Comparison of ENCODE assay signal across 12 cellular contexts in genomic region chr1:23590058-23590783, GRCh38. TPM values are rescaled to one million over a fixed set of nuclear protein-coding genes. Genes with fewer than 3 reads are reported as not detected.
DNase-seq lines count a peak whose midpoint lies in the region; ATAC-seq, FAIRE-seq and TF ChIP-seq lines count a peak whose summit lies in the region.
"Had no signal": no experiment of that assay in that cellular context is flagged by ENCODE, and none has a peak within 500 bp of the region (broad histone marks: within the 10 kb centered on the region; RNA-seq: fewer than 3 reads in every experiment).

No MANE protein-coding gene starts in this region.

- POLR2A ChIA-PET in K562 (lab: Yijun Ruan, JAX): interaction anchor here (0.8 to 2.1 kb wide), 3 partner anchors 9 to 13 kb away, joined by 3 to 8 read pairs (median 4); no protein-coding TSS in a partner anchor

- no peaks in the 10 kb centered on the region for H3K36me3 ChIP-seq in K562 (ENCODE audit: control insufficient read depth, insufficient read depth, low read length)
- H3K36me3 ChIP-seq: adrenal gland had no signal

- intact Hi-C loops in K562 (cut with micrococcal nuclease): no loop called here

- in situ Hi-C loops in K562 (cut with MboI): no loop called here

- no peak for TF ChIP-seq EP300 in K562 (IDR thresholded peaks at IDR 0.05; ENCODE audit: low read length)

- DNase-seq in stimulated activated CD4-positive, alpha-beta T cell treated with anti-CD3 and anti-CD28 coated beads, Interleukin-12 subunit alpha, Interleukin-12 subunit beta, amount 100 ng/mL, for 48 hours (ENCODE audit: low read depth in 2 of 3, low spot score in 1 of 3): peak in 2 of 3 donors; percentile 37 to 41
- no peak for DNase-seq in stimulated activated CD4-positive, alpha-beta T cell treated with anti-CD3 and anti-CD28 coated beads, Interleukin-4, amount 100 ng/mL, for 1 hour
- DNase-seq in K562 (ENCODE audit: extremely low read depth in 1 of 4, low spot score in 3 of 4): peak; percentile 23 to 47 (median 40)
- DNase-seq in stimulated activated naive B cell treated with anti-CD40 and anti-IgM and Interleukin-4, amounts not matched to agents 10 μg/mL and 1 μg/mL and 100 μg/mL, for 72 hours: peak; percentile 78
- no peak for DNase-seq in NCI-H1092 treated with DMSO at 0.1 percent for 48 hours (lab: John Stamatoyannopoulos, UW)
- DNase-seq in NCI-H146 (lab: John Stamatoyannopoulos, UW): no peak
- DNase-seq: adrenal gland, left ventricle myocardium superior, SK-N-SH, small intestine had no signal

- TF ChIP-seq POLR2A in K562 (conservative IDR thresholded peaks at IDR 0.05): no peak

- H2AFZ ChIP-seq in K562 (ENCODE audit: low read depth, low read length): no peak overlapping the region; the same call in 1 of the 2 replicates

- WGBS in K562 (ENCODE audit: insufficient coverage, low coverage, missing lambda C conversion rate): 11% methylated on average over 4 of the region's 4 CpGs

- H3K9me3 Mint-ChIP-seq in stimulated activated naive B cell treated with anti-CD40 and anti-IgM and Interleukin-4, amounts not matched to agents 10 μg/mL and 1 μg/mL and 100 μg/mL, for 72 hours: no peaks in the 10 kb centered on the region

- H3K9me1 ChIP-seq in K562 (ENCODE audit: control insufficient read depth, insufficient read depth, low read length): no peaks in the 10 kb centered on the region

- peaks cover 71 to 83% of the 10 kb centered on the region in 2 donors for H3K4me1 Mint-ChIP-seq in stimulated activated naive B cell treated with anti-CD40 and anti-IgM and Interleukin-4, amounts not matched to agents 10 μg/mL and 1 μg/mL and 100 μg/mL, for 72 hours

- peak overlapping the region; percentile 32 to 77 for H3K4me3 Mint-ChIP-seq in stimulated activated naive B cell treated with anti-CD40 and anti-IgM and Interleukin-4, amounts not matched to agents 10 μg/mL and 1 μg/mL and 100 μg/mL, for 72 hours

- peaks cover 0 to 3% of the 10 kb centered on the region in 2 donors for H3K36me3 Mint-ChIP-seq in stimulated activated naive B cell treated with anti-CD40 and anti-IgM and Interleukin-4, amounts not matched to agents 10 μg/mL and 1 μg/mL and 100 μg/mL, for 72 hours

- H3K79me2 ChIP-seq in K562 (ENCODE audit: control insufficient read depth, insufficient read depth, low read length): no peaks in the 10 kb centered on the region

- FAIRE-seq in K562 (lab: Jason Lieb, UNC): no peak
- FAIRE-seq: small intestine had no signal

- peak overlapping the region in 1 of 2 experiments; percentile 67; a peak in 1 of 4 replicates for H3K9ac ChIP-seq in K562 (ENCODE audit: insufficient read depth in 1 of 2, low read depth in 2 of 2, low read length in 2 of 2)
- H3K9ac ChIP-seq: SK-N-SH had no signal

- H3K27ac ChIP-seq in K562 (ENCODE audit: extremely low read depth, low read depth, low read length): no peak overlapping the region
- H3K27ac ChIP-seq: adrenal gland had no signal

- BruUV-seq in K562 (replicated peaks; lab: Mats Ljungman, UMichigan): no TSS peak

- peaks cover 12 to 45% of the 10 kb centered on the region in 2 experiments; a peak in 4 of 5 replicates for H3K27me3 ChIP-seq in K562 (ENCODE audit: control insufficient read depth in 2 of 2, insufficient read depth in 2 of 2, low read length in 2 of 2)
- H3K27me3 ChIP-seq: adrenal gland had no signal

- ATAC-seq in HG03095 (IDR thresholded peaks at IDR 0.05; ENCODE audit: unreplicated experiment): peak; percentile 37
- peak; percentile 66 for ATAC-seq in K562
- peak; percentile 63 to 64 for ATAC-seq in stimulated activated naive B cell treated with anti-CD40 and anti-IgM and Interleukin-4, amounts not matched to agents 10 μg/mL and 1 μg/mL and 100 μg/mL, for 72 hours (replicated peaks)
- ATAC-seq in HG03439 (IDR thresholded peaks at IDR 0.05; ENCODE audit: unreplicated experiment): no peak
- ATAC-seq: left ventricle myocardium superior had no signal

- no peak for TF ChIP-seq RAD21 in K562 (CRISPR knock-in tag; conservative IDR thresholded peaks at IDR 0.05 in 1 of 2, IDR thresholded peaks at IDR 0.05 in 1 of 2)

- no peaks in the 10 kb centered on the region for H3K27me3 Mint-ChIP-seq in stimulated activated naive B cell treated with anti-CD40 and anti-IgM and Interleukin-4, amounts not matched to agents 10 μg/mL and 1 μg/mL and 100 μg/mL, for 72 hours

- no peaks in the 10 kb centered on the region for H3K9me3 ChIP-seq in K562 (replicated peaks; ENCODE audit: control insufficient read depth, insufficient read depth, low read depth, low read length)
- H3K9me3 ChIP-seq: adrenal gland, SK-N-SH had no signal

- no peaks in the 10 kb centered on the region for H4K20me1 ChIP-seq in K562 (replicated peaks; ENCODE audit: control insufficient read depth, insufficient read depth, low read length)

- TF ChIP-seq CTCF in K562 (IDR thresholded peaks at IDR 0.05 in 2 of 3, conservative IDR thresholded peaks at IDR 0.05 in 1 of 3; ENCODE audit: insufficient read depth in 2 of 3, low read depth in 1 of 3, low read length in 3 of 3): no peak

- no peak overlapping the region for H3K4me2 ChIP-seq in K562 (ENCODE audit: insufficient read depth, low read length)
- H3K4me2 ChIP-seq: SK-N-SH had no signal

- H3K4me1 ChIP-seq in K562 (replicated peaks in 1 of 2; ENCODE audit: control insufficient read depth in 2 of 2, insufficient read depth in 2 of 2, low read length in 2 of 2): peaks cover 6 to 15% of the 10 kb centered on the region in 2 experiments; a peak in 4 of 5 replicates
- H3K4me1 ChIP-seq: adrenal gland had no signal

- no peak overlapping the region for H3K4me3 ChIP-seq in K562
- H3K4me3 ChIP-seq: adrenal gland had no signal

- peak overlapping the region; percentile 99 for H3K27ac Mint-ChIP-seq in stimulated activated naive B cell treated with anti-CD40 and anti-IgM and Interleukin-4, amounts not matched to agents 10 μg/mL and 1 μg/mL and 100 μg/mL, for 72 hours

- CTCF ChIA-PET in K562 (lab: Yijun Ruan, JAX; ENCODE audit: low intra/inter-chr PET ratio): no interaction called here

TF ChIP-seq in K562, 482 proteins besides CTCF, POLR2A, EP300 and RAD21 (continues in another document):
- TF ChIP-seq VEZF1 (CRISPR knock-in tag; IDR thresholded peaks at IDR 0.05) (no peak), ZFP36 (IDR thresholded peaks at IDR 0.05; ENCODE audit: low read depth, low read length, partially characterized antibody) (peak; percentile 98), CHD4 (IDR thresholded peaks at IDR 0.05; ENCODE audit: insufficient read depth, insufficient replicate concordance, low read depth, low read length, poor library complexity, severe bottlenecking) (peak; percentile 20), HDAC2 (IDR thresholded peaks at IDR 0.05) (peak; percentile 51; the same call in 1 of the 2 replicates), ESRRB (CRISPR knock-in tag; IDR thresholded peaks at IDR 0.05; ENCODE audit: borderline replicate concordance) (no peak), SETDB1 (IDR thresholded peaks at IDR 0.05; ENCODE audit: low read length) (no peak)

RNA-seq across cellular contexts. Expression of gene ID3, which starts 30.9 kb away (rescaled TPM):
- total RNA-seq in K562 (2011; cell fraction: chromatin; rRNA removed; ENCODE audit: low replicate concordance): 41.1 and 121 TPM in 2 replicates
- total RNA-seq in K562 (2011; cell fraction: nucleolus; rRNA removed): 126 and 137 TPM in 2 replicates
- total RNA-seq in K562 (2011; cell fraction: nucleoplasm; rRNA removed): 87.5 and 98.1 TPM in 2 replicates
- total RNA-seq in K562 (2014; rRNA removed): 50.9 and 59.4 TPM in 2 replicates
- total RNA-seq in K562 (2014; rRNA removed; fragmentation: Illumina TruSeq; extraction: Trizol): 12.6 and 17.2 TPM in 2 replicates
- total RNA-seq in K562 (2015; rRNA removed; fragmentation: Illumina TruSeq; extraction: Trizol): 17.7 and 20.4 TPM in 2 replicates
- total RNA-seq in K562 (2021): 42.2 and 44.8 TPM in 2 replicates
- 28.6 and 59.8 TPM in 2 replicates for polyA plus RNA-seq in K562 (2011; rRNA removed)
- 78.3 and 218 TPM in 2 replicates for polyA plus RNA-seq in K562 (2011; cell fraction: cytosol; rRNA removed)
- 52.1 and 90.3 TPM in 2 replicates for polyA plus RNA-seq in K562 (2011; cell fraction: nucleus; rRNA removed)
- 63.0 and 66.6 TPM in 2 replicates for polyA plus RNA-seq in K562 (2012)
- 23.5 and 30.8 TPM in 2 replicates for polyA plus RNA-seq in K562 (2014; fragmentation: Illumina TruSeq; extraction: Trizol)
- 10 to 100 TPM in 1 of 2 experiments, 1 to 10 TPM in 1; 6.8 to 13.2 TPM for polyA plus RNA-seq in K562 (2014; fragmentation: Nextera tagmentation; extraction: Ambion mirVana)
- polyA plus RNA-seq in K562 (2014; rRNA removed): 44.4 and 54.2 TPM in 2 replicates
- 9.7 and 17.8 TPM in 2 replicates for polyA minus RNA-seq in K562 (2011; rRNA and poly(A)+ RNA removed)
- 23.9 and 44.6 TPM in 2 replicates for polyA minus RNA-seq in K562 (2011; cell fraction: cytosol; rRNA and poly(A)+ RNA removed)
- 65.3 and 68.1 TPM in 2 replicates for polyA minus RNA-seq in K562 (2011; cell fraction: nucleus; rRNA and poly(A)+ RNA removed)

RNA-seq across cellular contexts. Expression of gene E2F2, which starts 59.2 kb away (rescaled TPM):
- 29.6 and 39.0 TPM in 2 replicates for total RNA-seq in K562 (2011; cell fraction: chromatin; rRNA removed; ENCODE audit: low replicate concordance)
- 13.2 and 15.8 TPM in 2 replicates for total RNA-seq in K562 (2011; cell fraction: nucleolus; rRNA removed)
- 21.7 and 23.2 TPM in 2 replicates for total RNA-seq in K562 (2011; cell fraction: nucleoplasm; rRNA removed)
- 14.9 and 19.9 TPM in 2 replicates for total RNA-seq in K562 (2014; rRNA removed)
- 11.0 and 11.4 TPM in 2 replicates for total RNA-seq in K562 (2014; rRNA removed; fragmentation: Illumina TruSeq; extraction: Trizol)
- total RNA-seq in K562 (2015; rRNA removed; fragmentation: Illumina TruSeq; extraction: Trizol): 11.7 and 12.0 TPM in 2 replicates
- 22.5 and 25.3 TPM in 2 replicates for total RNA-seq in K562 (2021)
- 3.1 and 4.2 TPM in 2 replicates for polyA plus RNA-seq in K562 (2011; rRNA removed)
- polyA plus RNA-seq in K562 (2011; cell fraction: cytosol; rRNA removed): 3.0 and 3.9 TPM in 2 replicates
- polyA plus RNA-seq in K562 (2011; cell fraction: nucleus; rRNA removed): 8.1 and 9.2 TPM in 2 replicates
- polyA plus RNA-seq in K562 (2012): 9.2 and 10.2 TPM in 2 replicates
- 14.3 and 16.1 TPM in 2 replicates for polyA plus RNA-seq in K562 (2014; fragmentation: Illumina TruSeq; extraction: Trizol)
- 1 to 10 TPM; 3.8 to 4.0 TPM for polyA plus RNA-seq in K562 (2014; fragmentation: Nextera tagmentation; extraction: Ambion mirVana)
- 10.1 and 10.3 TPM in 2 replicates for polyA plus RNA-seq in K562 (2014; rRNA removed)
- 3.5 and 4.7 TPM in 2 replicates for polyA minus RNA-seq in K562 (2011; rRNA and poly(A)+ RNA removed)
- 5.8 and 6.5 TPM in 2 replicates for polyA minus RNA-seq in K562 (2011; cell fraction: cytosol; rRNA and poly(A)+ RNA removed)
- polyA minus RNA-seq in K562 (2011; cell fraction: nucleus; rRNA and poly(A)+ RNA removed): 5.1 and 8.9 TPM in 2 replicates

Comparison
In these comparisons a context has a peak if more than half of its experiments do, and no peak if none do; other contexts are left out.
1. DNase-seq: peak in stimulated activated CD4-positive, alpha-beta T cell treated with anti-CD3 and anti-CD28 coated beads, Interleukin-12 subunit alpha, Interleukin-12 subunit beta, amount 100 ng/mL, for 48 hours (2 of 3), K562 (4 of 4) and stimulated activated naive B cell treated with anti-CD40 and anti-IgM and Interleukin-4, amounts not matched to agents 10 μg/mL and 1 μg/mL and 100 μg/mL, for 72 hours (single experiment); none in stimulated activated CD4-positive, alpha-beta T cell treated with anti-CD3 and anti-CD28 coated beads, Interleukin-4, amount 100 ng/mL, for 1 hour (single experiment), NCI-H1092 treated with DMSO at 0.1 percent for 48 hours (single experiment) and NCI-H146 (single experiment).